Comparison of ENCODE assay signal across 30 cellular contexts in the genomic region with DNA sequence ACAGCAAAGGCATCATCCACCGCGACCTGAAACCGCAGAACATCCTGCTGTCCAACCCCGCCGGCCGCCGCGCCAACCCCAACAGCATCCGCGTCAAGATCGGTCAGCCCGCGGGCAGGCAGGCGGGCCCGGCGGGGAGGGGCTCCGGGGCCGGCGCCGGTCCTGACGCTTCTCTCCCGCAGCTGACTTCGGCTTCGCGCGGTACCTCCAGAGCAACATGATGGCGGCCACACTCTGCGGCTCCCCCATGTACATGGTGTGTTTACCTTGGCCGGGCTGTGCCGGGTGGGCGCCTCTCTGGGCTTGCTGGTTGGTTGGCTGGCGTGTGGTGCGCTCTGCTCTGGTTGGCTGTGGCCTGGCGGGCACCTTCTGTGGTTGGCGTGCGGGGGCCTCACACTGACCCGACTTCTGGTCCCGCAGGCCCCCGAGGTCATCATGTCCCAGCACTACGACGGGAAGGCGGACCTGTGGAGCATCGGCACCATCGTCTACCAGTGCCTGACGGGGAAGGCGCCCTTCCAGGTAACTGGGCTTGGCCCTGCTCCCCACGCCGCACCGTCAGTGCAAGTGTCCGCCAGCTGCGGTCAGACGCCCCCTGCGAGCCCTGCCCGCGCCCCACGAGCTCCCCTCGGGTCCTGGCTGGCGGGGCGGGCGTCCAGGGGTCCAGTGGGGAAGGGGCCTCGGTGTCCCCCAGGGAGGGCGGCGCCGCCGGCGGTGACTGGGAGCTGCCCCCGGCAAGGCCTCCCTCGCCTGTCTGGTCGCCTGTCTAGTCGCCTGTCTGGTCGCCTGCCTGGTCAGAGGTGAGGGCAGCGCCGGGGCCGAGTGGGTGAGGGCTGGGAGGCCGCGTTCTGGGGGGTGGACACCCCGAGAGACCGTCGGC. TPM values are rescaled to one million over a fixed set of nuclear protein-coding genes. Genes with fewer than 3 reads are reported as not detected.
DNase-seq lines count a peak whose midpoint lies in the region; ATAC-seq, FAIRE-seq and TF ChIP-seq lines count a peak whose summit lies in the region.
"Had no signal": no experiment of that assay in that cellular context is flagged by ENCODE, and none has a peak within 500 bp of the region (broad histone marks: within the 10 kb centered on the region; RNA-seq: fewer than 3 reads in every experiment).

No MANE protein-coding gene starts in this region.

- H4K20me1 ChIP-seq in BLaER1 treated with 17β-estradiol and CSF1 and Interleukin-3, amounts not matched to agents 10 nM and 100 nM, result peaks cover 87 to 100% (median 96%) of the 10 kb centered on the region in 11 experiments
- H4K20me1 ChIP-seq in H1 (replicated peaks in 1 of 2; ENCODE audit: control insufficient read depth in 1 of 2, insufficient read depth in 2 of 2, low read length in 2 of 2), result peaks cover 8 to 12% of the 10 kb centered on the region in 2 experiments

- peaks cover 0 to 9% of the 10 kb centered on the region in 2 experiments; a peak in 1 of 4 replicates for H3K79me2 ChIP-seq in H1 (ENCODE audit: control insufficient read depth in 1 of 2, insufficient read depth in 2 of 2, low read length in 2 of 2)

- peak overlapping the region in 9 of 11 experiments; percentile 24 to 74 (median 59); a peak in 15 of 22 replicates for H3K9ac ChIP-seq in BLaER1 treated with 17β-estradiol and CSF1 and Interleukin-3, amounts not matched to agents 10 nM and 100 nM
- no peak overlapping the region for H3K9ac ChIP-seq in H1 (replicated peaks in 1 of 4; ENCODE audit: extremely low read depth in 1 of 4, low read depth in 3 of 4, low read length in 3 of 4)
- H3K9ac ChIP-seq: GM23248, KMS-11 had no signal

- no peak overlapping the region; the same call in 1 of the 2 replicates for H2BK5ac ChIP-seq in H1 (ENCODE audit: low read depth, low read length)

- no peak overlapping the region for H2BK20ac ChIP-seq in H1 (ENCODE audit: low read length)

- ATAC-seq in Right ventricle myocardium inferior, result no peak
- ATAC-seq in GM19328 (IDR thresholded peaks at IDR 0.05; ENCODE audit: unreplicated experiment), result no peak
- ATAC-seq: CD8-positive, alpha-beta T cell; Panc1 had no signal

- H3K4me3 ChIP-seq in left ventricle myocardium inferior, result no peak overlapping the region
- H3K4me3 ChIP-seq in BLaER1 treated with 17β-estradiol and CSF1 and Interleukin-3, amounts not matched to agents 10 nM and 100 nM, result peak overlapping the region in 2 of 10 experiments; percentile 19 to 42; a peak in 2 of 20 replicates
- no peak overlapping the region for H3K4me3 ChIP-seq in H1 (ENCODE audit: extremely low read depth in 1 of 4, insufficient read depth in 2 of 4, low read depth in 3 of 4, low read length in 4 of 4)
- no peak overlapping the region for H3K4me3 ChIP-seq in sigmoid colon
- H3K4me3 ChIP-seq in ascending aorta, result no peak overlapping the region
- H3K4me3 ChIP-seq: GM23248, HAP-1, SK-N-MC had no signal

- peak overlapping the region; percentile 82 to 94 (median 89) for H3K4me2 ChIP-seq in BLaER1 treated with 17β-estradiol and CSF1 and Interleukin-3, amounts not matched to agents 10 nM and 100 nM
- H3K4me2 ChIP-seq in H1 (ENCODE audit: insufficient read depth in 1 of 2, low read depth in 2 of 2, low read length in 2 of 2), result no peak overlapping the region
- H3K4me2 ChIP-seq: KMS-11 had no signal

- 0 out of 2 replicates have a peak overlapping the region, but pooled peaks have one; percentile 25 for H4K8ac ChIP-seq in H1 (ENCODE audit: extremely low read depth, insufficient read depth, low read length)

- H3K27ac ChIP-seq in left ventricle myocardium inferior (replicated peaks), result no peak overlapping the region
- peak overlapping the region in 8 of 11 experiments; percentile 23 to 81 (median 68); a peak in 13 of 22 replicates for H3K27ac ChIP-seq in BLaER1 treated with 17β-estradiol and CSF1 and Interleukin-3, amounts not matched to agents 10 nM and 100 nM
- no peak overlapping the region for H3K27ac ChIP-seq in H1 (ENCODE audit: low read depth, low read length)
- H3K27ac ChIP-seq in sigmoid colon, result no peak overlapping the region
- H3K27ac ChIP-seq in ascending aorta, result no peak overlapping the region
- H3K27ac ChIP-seq: 22Rv1, C4-2B, GM23248, KMS-11, SK-N-MC had no signal

- WGBS in H1 (ENCODE audit: extremely low coverage in 1 of 2, insufficient coverage in 1 of 2, insufficient read length in 1 of 2, insufficient replicate concordance in 2 of 2, low coverage in 1 of 2, low lambda C conversion rate in 2 of 2, missing lambda C conversion rate in 1 of 2), 2 experiments, result 94% methylated on average over 33 of the region's 79 CpGs; no CpG with 5 or more reads in 1 of the 2 experiments
- 96 to 97% methylated on average over 79 of the region's 79 CpGs for WGBS in sigmoid colon, 2 donors

- intact Hi-C loops in Right ventricle myocardium inferior (cut with DNase I), result no loop called here
- intact Hi-C loops in left ventricle myocardium inferior (cut with micrococcal nuclease), result no loop called here
- intact Hi-C loops in sigmoid colon (cut with DNase I), result no loop called here
- intact Hi-C loops in ascending aorta (cut with DNase I), result no loop called here

- TF ChIP-seq RAD21 in H1 (IDR thresholded peaks at IDR 0.05 in 1 of 2, conservative IDR thresholded peaks at IDR 0.05 in 1 of 2; ENCODE audit: low read depth in 2 of 2, low read length in 2 of 2), result no peak

- no peak overlapping the region for H3K14ac ChIP-seq in H1 (ENCODE audit: insufficient read length)

- no peak overlapping the region for H2BK15ac ChIP-seq in H1 (ENCODE audit: low read length)

- H2BK12ac ChIP-seq in H1 (ENCODE audit: low read depth, low read length), result no peak overlapping the region

- H3K4me1 ChIP-seq in left ventricle myocardium inferior (peaks cover 68% of the 10 kb centered on the region), H1 (replicated peaks in 1 of 4; ENCODE audit: control insufficient read depth in 3 of 4, insufficient read depth in 4 of 4, low read length in 3 of 4) (no peaks in the 10 kb centered on the region), sigmoid colon (peaks cover 0 to 32% (median 27%) of the 10 kb centered on the region in 4 donors), ascending aorta (peaks cover 4 to 10% of the 10 kb centered on the region in 2 donors)
- peaks cover 43 to 71% (median 59%) of the 10 kb centered on the region in 10 experiments for H3K4me1 ChIP-seq in BLaER1 treated with 17β-estradiol and CSF1 and Interleukin-3, amounts not matched to agents 10 nM and 100 nM
- H3K4me1 ChIP-seq: Caco-2, HAP-1 had no signal

- TF ChIP-seq CTCF in left ventricle myocardium inferior (IDR thresholded peaks at IDR 0.05; ENCODE audit: borderline replicate concordance) (no peak), H1 (IDR thresholded peaks at IDR 0.05; ENCODE audit: control extremely low read depth in 1 of 3, insufficient read depth in 1 of 3, low read depth in 1 of 3, low read length in 3 of 3) (no peak), sigmoid colon (IDR thresholded peaks at IDR 0.05) (no peak), ascending aorta (IDR thresholded peaks at IDR 0.05) (no peak)

- H4K5ac ChIP-seq in H1 (ENCODE audit: insufficient read length, low read depth, low read length), result no peak overlapping the region

- no peak overlapping the region for H4K91ac ChIP-seq in H1 (replicated peaks; ENCODE audit: insufficient read length, low read length)

- H3K23me2 ChIP-seq in H1 (ENCODE audit: low read depth, low read length), result no peaks in the 10 kb centered on the region

- no peak for TF ChIP-seq EP300 in H1 (IDR thresholded peaks at IDR 0.05; ENCODE audit: borderline replicate concordance in 1 of 2, low read depth in 2 of 2, low read length in 2 of 2)
- TF ChIP-seq EP300 in sigmoid colon (IDR thresholded peaks at IDR 0.05), result no peak

- no peak overlapping the region for H3K23ac ChIP-seq in H1 (ENCODE audit: insufficient read length)

- peaks cover 5% of the 10 kb centered on the region; the same call in 1 of the 2 replicates for H3K79me1 ChIP-seq in H1 (ENCODE audit: low read depth, low read length)

- no peak overlapping the region for H2AFZ ChIP-seq in H1 (ENCODE audit: low read length)
- H2AFZ ChIP-seq: GM23248 had no signal

- H3K4ac ChIP-seq in H1 (replicated peaks; ENCODE audit: insufficient read length, low read depth, low read length), result no peak overlapping the region

- no peak overlapping the region for H3K18ac ChIP-seq in H1 (ENCODE audit: extremely low read depth, low read length)

- peak; percentile 67 for DNase-seq in Right ventricle myocardium inferior (ENCODE audit: missing footprints)
- DNase-seq in left ventricle myocardium inferior, result no peak
- DNase-seq in H1 (ENCODE audit: low read depth in 1 of 2, low spot score in 2 of 2), result no peak
- DNase-seq in sigmoid colon, result peak; percentile 69
- no peak for DNase-seq in ascending aorta (ENCODE audit: low spot score in 2 of 2)
- DNase-seq in activated CD4-positive, alpha-beta T cell treated with anti-CD3 and anti-CD28 coated beads, Interleukin-2, amount 50 U/mL, for 1 hour, result no peak
- DNase-seq: Caco-2; CD8-positive, alpha-beta T cell; EL; GDM1; GM23248; HFFc6; IMR-90; MM.1S; NCI-H1694; NCI-H2029 treated with DMSO at 0.1 percent for 48 hours; NCI-H446 treated with DMSO at 0.1 percent for 48 hours; NCI-H526 treated with DMSO at 0.1 percent for 48 hours; SIG-M5; SW 1271 had no signal

- no peak overlapping the region for H2BK120ac ChIP-seq in H1 (replicated peaks; ENCODE audit: low read depth, low read length)

- peaks cover 66% of the 10 kb centered on the region for H3K36me3 ChIP-seq in left ventricle myocardium inferior
- peaks cover 30 to 91% (median 65%) of the 10 kb centered on the region in 11 experiments for H3K36me3 ChIP-seq in BLaER1 treated with 17β-estradiol and CSF1 and Interleukin-3, amounts not matched to agents 10 nM and 100 nM
- H3K36me3 ChIP-seq in H1 (ENCODE audit: control insufficient read depth in 2 of 4, insufficient read depth in 4 of 4, low read length in 3 of 4), result peaks cover 4 to 52% (median 21%) of the 10 kb centered on the region in 4 experiments; a peak in 6 of 8 replicates
- H3K36me3 ChIP-seq in sigmoid colon, result peaks cover 40 to 75% (median 61%) of the 10 kb centered on the region in 4 donors
- peaks cover 72 to 73% of the 10 kb centered on the region in 2 donors for H3K36me3 ChIP-seq in ascending aorta

- POLR2A ChIA-PET in H1 (lab: Charles Lee; ENCODE audit: partially characterized antibody), result interaction anchor here (0.9 to 6.5 kb wide), 2 partner anchors 12 to 53 kb away, joined by 3 to 27 read pairs; no protein-coding TSS in a partner anchor

- TF ChIP-seq POLR2A in H1 (IDR thresholded peaks at IDR 0.05; ENCODE audit: control extremely low read depth in 1 of 2, low read depth in 2 of 2, low read length in 2 of 2), result no peak
- no peak for TF ChIP-seq POLR2A in sigmoid colon (IDR thresholded peaks at IDR 0.05)

- H3K9me3 ChIP-seq in left ventricle myocardium inferior (replicated peaks) (no peaks in the 10 kb centered on the region), H1 (ENCODE audit: insufficient read depth in 2 of 2, low read depth in 1 of 2, low read length in 1 of 2) (no peaks in the 10 kb centered on the region), sigmoid colon (no peaks in the 10 kb centered on the region), ascending aorta (no peaks in the 10 kb centered on the region)
- H3K9me3 ChIP-seq in BLaER1 treated with 17β-estradiol and CSF1 and Interleukin-3, amounts not matched to agents 10 nM and 100 nM (replicated peaks in 1 of 11), result no peaks in the 10 kb centered on the region
- H3K9me3 ChIP-seq: Caco-2, HAP-1 had no signal

- H3K56ac ChIP-seq in H1 (replicated peaks; ENCODE audit: insufficient read length, low read depth, low read length), result no peak overlapping the region

- CTCF ChIA-PET in H1 (lab: Charles Lee; ENCODE audit: partially characterized antibody), result no interaction called here

- FAIRE-seq in H1 (lab: Jason Lieb, UNC), result no peak
- FAIRE-seq: GM12892, GM19239 had no signal

- H3K27me3 ChIP-seq in left ventricle myocardium inferior (ENCODE audit: low read depth), result no peaks in the 10 kb centered on the region
- H3K27me3 ChIP-seq in BLaER1 treated with 17β-estradiol and CSF1 and Interleukin-3, amounts not matched to agents 10 nM and 100 nM, result no peaks in the 10 kb centered on the region
- H3K27me3 ChIP-seq in H1 (replicated peaks in 1 of 4; ENCODE audit: control insufficient read depth in 3 of 4, extremely low read depth in 1 of 4, insufficient read depth in 3 of 4, low read length in 3 of 4), result no peaks in the 10 kb centered on the region
- H3K27me3 ChIP-seq in sigmoid colon, result no peaks in the 10 kb centered on the region
- no peaks in the 10 kb centered on the region for H3K27me3 ChIP-seq in ascending aorta

- H2AK5ac ChIP-seq in H1 (ENCODE audit: low read depth, low read length), result no peak overlapping the region

RNA-seq across cellular contexts. Expression of a gene that starts 14.5 kb away (rescaled TPM):
- total RNA-seq in Right ventricle myocardium inferior (49.3 TPM), left ventricle myocardium inferior (57.4 TPM), sigmoid colon (10 to 100 TPM; 13.2 to 29.1 (median 18.6) TPM), ascending aorta (156 TPM)
- 44.1 and 48.5 TPM in 2 replicates for total RNA-seq in H1 (2021; fragmentation: NEBNext Ultra II Directional; extraction: Animal tissue kit (Norgen Biotek cat#: 25700))
- polyA plus RNA-seq in H1 (2011; rRNA removed) (13.0 and 26.4 TPM in 2 replicates), sigmoid colon (10 to 100 TPM in 1 of 3 donors, 1 to 10 TPM in 2; 5.3 to 17.5 (median 5.4) TPM)
- 11.9 TPM for polyA plus RNA-seq in H1 (2011; cell fraction: cytosol; rRNA removed)
- 127 TPM for polyA plus RNA-seq in H1 (2011; cell fraction: nucleus; rRNA removed)
- polyA plus RNA-seq in H1 (2012, experiment 1 of 2), result 26.7 to 43.8 TPM (median 39.0 TPM) in 4 replicates
- 26.9 TPM for polyA plus RNA-seq in H1 (2012, experiment 2 of 2)
- polyA plus RNA-seq in H1 (2013, experiment 1 of 2), result 23.4 TPM
- polyA plus RNA-seq in H1 (2013, experiment 2 of 2), result 23.0 TPM
- polyA minus RNA-seq in H1 (2011; rRNA and poly(A)+ RNA removed), result 12.9 and 16.5 TPM in 2 replicates
- 29.4 TPM for polyA minus RNA-seq in H1 (2011; cell fraction: cytosol; rRNA and poly(A)+ RNA removed)
- polyA minus RNA-seq in H1 (2011; cell fraction: nucleus; rRNA and poly(A)+ RNA removed), result 42.7 TPM

RNA-seq across cellular contexts. Expression of a gene that starts 20.1 kb away (rescaled TPM):
- total RNA-seq in Right ventricle myocardium inferior, result 9.4 TPM
- total RNA-seq in left ventricle myocardium inferior, result 7.7 TPM
- 81.2 and 82.5 TPM in 2 replicates for total RNA-seq in H1 (2021; fragmentation: NEBNext Ultra II Directional; extraction: Animal tissue kit (Norgen Biotek cat#: 25700))
- 48.1 and 65.7 TPM in 2 replicates for polyA plus RNA-seq in H1 (2011; rRNA removed)
- 74.1 TPM for polyA plus RNA-seq in H1 (2011; cell fraction: cytosol; rRNA removed)
- 85.2 TPM for polyA plus RNA-seq in H1 (2011; cell fraction: nucleus; rRNA removed)
- polyA plus RNA-seq in H1 (2012, experiment 1 of 2), result 57.7 to 80.3 TPM (median 73.5 TPM) in 4 replicates
- polyA plus RNA-seq in H1 (2012, experiment 2 of 2), result 51.6 TPM
- polyA plus RNA-seq in H1 (2013, experiment 1 of 2), result 42.1 TPM
- 42.7 TPM for polyA plus RNA-seq in H1 (2013, experiment 2 of 2)
- 28.4 and 37.6 TPM in 2 replicates for polyA minus RNA-seq in H1 (2011; rRNA and poly(A)+ RNA removed)
- 50.9 TPM for polyA minus RNA-seq in H1 (2011; cell fraction: cytosol; rRNA and poly(A)+ RNA removed)
- polyA minus RNA-seq in H1 (2011; cell fraction: nucleus; rRNA and poly(A)+ RNA removed), result 40.6 TPM
- total RNA-seq in sigmoid colon, result 10 to 100 TPM in 1 of 4 donors, 1 to 10 TPM in 3; 7.6 to 15.6 (median 8.9) TPM
- polyA plus RNA-seq in sigmoid colon, result 10 to 100 TPM in 1 of 3 donors, 1 to 10 TPM in 2; 9.0 to 33.8 (median 9.7) TPM
- total RNA-seq in ascending aorta, result 22.7 TPM

RNA-seq across cellular contexts. Expression of a gene that starts 40.8 kb away (rescaled TPM):
- total RNA-seq in Right ventricle myocardium inferior, result 13.9 TPM
- total RNA-seq in left ventricle myocardium inferior, result 15.3 TPM
- 69.6 and 69.7 TPM in 2 replicates for total RNA-seq in H1 (2021; fragmentation: NEBNext Ultra II Directional; extraction: Animal tissue kit (Norgen Biotek cat#: 25700))
- polyA plus RNA-seq in H1 (2011; rRNA removed), result 13.1 and 16.2 TPM in 2 replicates
- polyA plus RNA-seq in H1 (2011; cell fraction: cytosol; rRNA removed), result 9.9 TPM
- 43.9 TPM for polyA plus RNA-seq in H1 (2011; cell fraction: nucleus; rRNA removed)
- 41.3 to 47.5 TPM (median 44.4 TPM) in 4 replicates for polyA plus RNA-seq in H1 (2012, experiment 1 of 2)
- polyA plus RNA-seq in H1 (2012, experiment 2 of 2), result 14.9 TPM
- polyA plus RNA-seq in H1 (2013, experiment 1 of 2), result 29.6 TPM
- 24.5 TPM for polyA plus RNA-seq in H1 (2013, experiment 2 of 2)
- polyA minus RNA-seq in H1 (2011; rRNA and poly(A)+ RNA removed), result 22.0 and 23.0 TPM in 2 replicates
- polyA minus RNA-seq in H1 (2011; cell fraction: cytosol; rRNA and poly(A)+ RNA removed), result 27.4 TPM
- polyA minus RNA-seq in H1 (2011; cell fraction: nucleus; rRNA and poly(A)+ RNA removed), result 33.5 TPM
- 10 to 100 TPM; 14.5 to 35.7 (median 18.8) TPM for total RNA-seq in sigmoid colon
- 10 to 100 TPM in 1 of 3 donors, 1 to 10 TPM in 2; 3.2 to 22.3 (median 4.2) TPM for polyA plus RNA-seq in sigmoid colon
- total RNA-seq in ascending aorta, result 23.3 TPM

Comparison
In these comparisons a context has a peak if more than half of its experiments do, and no peak if none do; other contexts are left out.
1. DNase-seq: peak in Right ventricle myocardium inferior (single experiment) and sigmoid colon (single experiment); none in left ventricle myocardium inferior (single experiment), H1 (0 of 2), ascending aorta (0 of 2) and activated CD4-positive, alpha-beta T cell treated with anti-CD3 and anti-CD28 coated beads, Interleukin-2, amount 50 U/mL, for 1 hour (single experiment).
2. H3K27ac ChIP-seq: peak in BLaER1 treated with 17β-estradiol and CSF1 and Interleukin-3, amounts not matched to agents 10 nM and 100 nM (8 of 11); none in left ventricle myocardium inferior (single experiment), H1 (single experiment), sigmoid colon (0 of 4) and ascending aorta (0 of 2).
3. H3K4me2 ChIP-seq: peak in BLaER1 treated with 17β-estradiol and CSF1 and Interleukin-3, amounts not matched to agents 10 nM and 100 nM (11 of 11); none in H1 (0 of 2).
4. H3K9ac ChIP-seq: peak in BLaER1 treated with 17β-estradiol and CSF1 and Interleukin-3, amounts not matched to agents 10 nM and 100 nM (9 of 11); none in H1 (0 of 4).